In genomic region chr11:125262194-125262824, GRCh38 we compare ENCODE assay signal across 14 cellular contexts.
DNase-seq lines count a peak whose midpoint lies in the region; ATAC-seq and TF ChIP-seq lines count a peak whose summit lies in the region.
"Had no signal": no experiment of that assay in that cellular context is flagged by ENCODE, and none has a peak within 500 bp of the region (broad histone marks: within the 10 kb centered on the region; RNA-seq: fewer than 3 reads in every experiment).

No MANE protein-coding gene starts in this region.

- no peak for DNase-seq in GM23248
- no peak for DNase-seq in NT2/D1 (ENCODE audit: low read depth, low spot score)
- no peak for DNase-seq in right atrium auricular region (ENCODE audit: low spot score)
- DNase-seq in ovary = peak; percentile 46 to 59 (median 51)
- DNase-seq in osteoblast (ENCODE audit: insufficient read length, low spot score, missing footprints) = no peak
- DNase-seq in RWPE1 (ENCODE audit: low spot score) = no peak
- no peak for DNase-seq in GDM1 (lab: John Stamatoyannopoulos, UW)
- DNase-seq: activated CD8-positive, alpha-beta memory T cell treated with anti-CD3 and anti-CD28 coated beads, Interleukin-2, amount 50 U/mL, for 4 hours; activated naive CD8-positive, alpha-beta T cell treated with anti-CD3 and anti-CD28 coated beads for 36 hours; cortex of kidney; foreskin keratinocyte; NCI-H146; stimulated activated CD4-positive, alpha-beta T cell treated with anti-CD3 and anti-CD28 coated beads, Interleukin-4, amount 100 ng/mL, for 4 hours had no signal

- no peak for TF ChIP-seq POLR2A in ovary (IDR thresholded peaks at IDR 0.05)

- H3K27ac ChIP-seq in GM23248 = peak overlapping the region; percentile 86
- peak overlapping the region; percentile 38 to 46 for H3K27ac ChIP-seq in right atrium auricular region
- H3K27ac ChIP-seq in ovary = peak overlapping the region in 1 of 2 donors; percentile 72
- H3K27ac ChIP-seq in osteoblast (ENCODE audit: low read depth, low read length) = no peak overlapping the region
- H3K27ac ChIP-seq in RWPE1 = no peak overlapping the region
- H3K27ac ChIP-seq: foreskin keratinocyte had no signal

- H3K4me2 ChIP-seq in GM23248 (ENCODE audit: unreplicated experiment) (peak overlapping the region; percentile 74), osteoblast (ENCODE audit: insufficient read depth, low read length) (no peak overlapping the region)

- TF ChIP-seq EP300 in ovary (IDR thresholded peaks at IDR 0.05) = no peak

- CTCF ChIA-PET in RWPE1 (lab: Yijun Ruan, JAX) = interaction anchor here (0.6 kb wide), 1 partner anchor 11 kb away, joined by 3 read pairs; no protein-coding TSS in a partner anchor

- H2AFZ ChIP-seq in GM23248 (peak overlapping the region; percentile 76), osteoblast (ENCODE audit: low read length) (no peak overlapping the region)

- H3K9ac ChIP-seq in GM23248 = peak overlapping the region; percentile 74
- peak overlapping the region; percentile 83 for H3K9ac ChIP-seq in NT2/D1 (ENCODE audit: insufficient read length, low read depth)

- H3K27me3 ChIP-seq in GM23248 (replicated peaks; ENCODE audit: insufficient read depth) (no peaks in the 10 kb centered on the region), NT2/D1 (ENCODE audit: insufficient read depth, insufficient read length) (no peaks in the 10 kb centered on the region), right atrium auricular region (no peaks in the 10 kb centered on the region), ovary (no peaks in the 10 kb centered on the region), osteoblast (ENCODE audit: insufficient read depth, low read length) (peaks cover 5% of the 10 kb centered on the region)

- in situ Hi-C loops in GM23248 (cut with MboI) = no loop called here

- H3F3A ChIP-seq in GM23248 (ENCODE audit: insufficient read depth) = no peaks in the 10 kb centered on the region

- H3K36me3 ChIP-seq in GM23248 (ENCODE audit: low read depth) (no peaks in the 10 kb centered on the region), NT2/D1 (ENCODE audit: insufficient read depth, insufficient read length, low read length) (peaks cover 5% of the 10 kb centered on the region), right atrium auricular region (no peaks in the 10 kb centered on the region), ovary (no peaks in the 10 kb centered on the region), osteoblast (ENCODE audit: insufficient read depth, low read length) (no peaks in the 10 kb centered on the region)

- H4K20me1 ChIP-seq in GM23248 (ENCODE audit: insufficient read depth) (no peaks in the 10 kb centered on the region), osteoblast (ENCODE audit: insufficient read depth, low read length) (no peaks in the 10 kb centered on the region)

- H3K4me1 ChIP-seq in GM23248 (ENCODE audit: insufficient read depth) = peaks cover 20% of the 10 kb centered on the region
- peaks cover 21% of the 10 kb centered on the region for H3K4me1 ChIP-seq in NT2/D1 (ENCODE audit: insufficient read depth, insufficient read length)
- H3K4me1 ChIP-seq in right atrium auricular region = peaks cover 0 to 35% of the 10 kb centered on the region in 2 donors
- peaks cover 43% of the 10 kb centered on the region for H3K4me1 ChIP-seq in ovary (ENCODE audit: insufficient read depth)
- peaks cover 11% of the 10 kb centered on the region for H3K4me1 ChIP-seq in osteoblast (ENCODE audit: insufficient read depth, low read length)
- H3K4me1 ChIP-seq: foreskin keratinocyte had no signal

- no peak for TF ChIP-seq CTCF in right atrium auricular region (IDR thresholded peaks at IDR 0.05)
- TF ChIP-seq CTCF in ovary (IDR thresholded peaks at IDR 0.05) = no peak
- TF ChIP-seq CTCF in osteoblast (IDR thresholded peaks at IDR 0.05; ENCODE audit: extremely low read depth, low read depth, low read length) = no peak
- no peak for TF ChIP-seq CTCF in RWPE1 (conservative IDR thresholded peaks at IDR 0.05; ENCODE audit: low read depth)

- 89 to 94% methylated on average over 18 to 20 of the region's 20 CpGs for WGBS in GM23248 (ENCODE audit: low coverage in 1 of 2, low lambda C conversion rate in 2 of 2, missing lambda C conversion rate in 2 of 2), 2 experiments
- 35 to 53% (median 37%) methylated on average over 20 of the region's 20 CpGs for WGBS in ovary, 3 donors

- H3K4me3 ChIP-seq in GM23248 (no peak overlapping the region), NT2/D1 (ENCODE audit: insufficient read length, low read depth) (peak overlapping the region; percentile 5), right atrium auricular region (no peak overlapping the region), ovary (no peak overlapping the region), osteoblast (ENCODE audit: insufficient read depth, low read length) (no peak overlapping the region)

- H3K9me3 ChIP-seq in GM23248 (ENCODE audit: low read depth) (no peaks in the 10 kb centered on the region), NT2/D1 (ENCODE audit: insufficient read depth, low read length) (no peaks in the 10 kb centered on the region), right atrium auricular region (no peaks in the 10 kb centered on the region), ovary (no peaks in the 10 kb centered on the region), osteoblast (ENCODE audit: low read depth, low read length) (no peaks in the 10 kb centered on the region)

- H3K79me2 ChIP-seq in GM23248 (ENCODE audit: insufficient read depth) (no peaks in the 10 kb centered on the region), osteoblast (ENCODE audit: insufficient read depth, low read length) (no peaks in the 10 kb centered on the region)

- intact Hi-C loops in ovary (cut with DNase I) = no loop called here

- H3K9me2 ChIP-seq in GM23248 (ENCODE audit: insufficient read depth) = no peaks in the 10 kb centered on the region

- POLR2A ChIA-PET in RWPE1 (lab: Yijun Ruan, JAX; ENCODE audit: low non-redundant PET) = no interaction called here

- no peak for ATAC-seq in HG02623 (IDR thresholded peaks at IDR 0.05; ENCODE audit: unreplicated experiment)

Comparison
In these comparisons a context has a peak if more than half of its experiments do, and no peak if none do; other contexts are left out.
1. DNase-seq: peak in ovary (5 of 5); none in GM23248 (single experiment), NT2/D1 (single experiment), right atrium auricular region (single experiment), osteoblast (single experiment), RWPE1 (single experiment) and GDM1 (single experiment).
2. H3K27ac ChIP-seq: peak in GM23248 (single experiment) and right atrium auricular region (2 of 2); none in osteoblast (single experiment) and RWPE1 (single experiment).